ENCODE assay signal across 8 cellular contexts in the genomic region with DNA sequence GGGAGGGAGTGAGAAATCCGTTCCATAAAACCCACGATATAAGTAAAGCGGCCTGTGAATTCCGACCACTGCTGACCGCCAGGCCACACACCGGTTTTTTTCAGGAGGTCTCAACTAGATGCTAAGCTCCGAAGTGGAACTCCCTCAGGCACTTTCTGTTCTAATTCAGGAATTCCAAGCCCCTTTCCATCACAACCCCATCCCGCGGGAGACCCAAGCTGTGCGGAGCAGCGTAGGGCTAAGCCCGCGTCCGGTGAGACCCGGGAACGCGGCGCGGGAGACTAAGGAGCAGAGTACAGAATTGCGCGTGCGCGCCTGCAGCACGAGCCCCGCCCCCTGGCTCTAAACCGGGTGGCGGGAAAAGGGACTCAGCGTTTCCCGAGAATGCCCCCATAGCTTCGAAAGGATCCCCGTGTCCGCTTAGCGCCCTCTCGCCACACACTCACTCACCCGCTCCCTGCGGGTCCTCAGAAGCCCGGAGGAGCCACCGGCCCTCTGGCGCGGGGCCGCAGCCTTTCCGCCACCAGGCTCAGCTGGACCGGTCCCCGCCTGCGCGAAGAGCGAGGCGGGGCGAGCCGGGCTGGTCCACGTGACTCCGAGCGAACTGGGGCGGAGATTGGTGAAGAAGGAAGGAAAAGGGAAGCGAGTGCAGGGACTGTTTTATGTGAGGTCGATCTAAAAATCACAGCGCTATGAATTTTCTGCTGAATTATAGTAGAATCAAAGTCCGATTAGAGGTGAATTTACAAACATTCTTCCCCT. TPM values are rescaled to one million over a fixed set of nuclear protein-coding genes. Genes with fewer than 3 reads are reported as not detected.
DNase-seq lines count a peak whose midpoint lies in the region; ATAC-seq, FAIRE-seq and TF ChIP-seq lines count a peak whose summit lies in the region.

Gene TIMELESS (minus strand): TSS at position 567 of the 762 bp plus-strand sequence. CDS start 15,256 bp downstream, outside the sequence.

- no peaks in the 10 kb centered on the region for H3K79me2 ChIP-seq in keratinocyte (ENCODE audit: control insufficient read depth, insufficient read depth, low read length)

- peaks cover 4% of the 10 kb centered on the region for H3K4me1 ChIP-seq in keratinocyte (ENCODE audit: control insufficient read depth, extremely low read depth, insufficient read depth, low read length)

- no peaks in the 10 kb centered on the region for H3K36me3 ChIP-seq in keratinocyte (ENCODE audit: control insufficient read depth in 2 of 2, extremely low read depth in 1 of 2, insufficient read depth in 2 of 2, low read length in 2 of 2)

- no peaks in the 10 kb centered on the region for H4K20me1 ChIP-seq in keratinocyte (ENCODE audit: control insufficient read depth, extremely low read depth, insufficient read depth, low read length)

- no peaks in the 10 kb centered on the region for H3K27me3 ChIP-seq in keratinocyte (ENCODE audit: control insufficient read depth, extremely low read depth, insufficient read depth, low read length)

- no peak for TF ChIP-seq CTCF in AG09309 (IDR thresholded peaks at IDR 0.05; ENCODE audit: control insufficient read depth, insufficient read depth, low read depth, low read length, missing control alignments)
- no peak for TF ChIP-seq CTCF in keratinocyte (optimal IDR thresholded peaks at IDR 0.05 in 1 of 3, IDR thresholded peaks at IDR 0.05 in 1 of 3, conservative IDR thresholded peaks at IDR 0.05 in 1 of 3; ENCODE audit: extremely low read depth in 1 of 3, insufficient read depth in 2 of 3, low read length in 3 of 3)

- ATAC-seq in GM19023 (IDR thresholded peaks at IDR 0.05; ENCODE audit: unreplicated experiment) = peak; percentile 97
- peak; percentile 93 for ATAC-seq in HG03280 (IDR thresholded peaks at IDR 0.05; ENCODE audit: unreplicated experiment)

- peak within 1 kb of the TSS; percentile 86 for H2AFZ ChIP-seq in keratinocyte (ENCODE audit: control insufficient read depth, low read length)

- peak within 1 kb of the TSS; percentile 88 for H3K4me2 ChIP-seq in keratinocyte (ENCODE audit: control insufficient read depth, extremely low read depth, insufficient read depth, low read depth, low read length)

- H3K9ac ChIP-seq in keratinocyte (ENCODE audit: control insufficient read depth, extremely low read depth, insufficient read depth, low read length) = peak within 1 kb of the TSS; percentile 74

- no peak for DNase-seq in AG09309 (ENCODE audit: low read depth)
- peak; percentile 74 to 90 for DNase-seq in NCI-H446 (lab: John Stamatoyannopoulos, UW)
- DNase-seq in activated CD4-positive, CD25-positive, alpha-beta regulatory T cell treated with anti-CD3 and anti-CD28 coated beads, Interleukin-2, amount 50 U/mL, for 72 hours = peak; percentile 90
- DNase-seq in cerebellum (ENCODE audit: low spot score) = peak; percentile 96
- DNase-seq in keratinocyte (ENCODE audit: low read depth, low spot score) = no peak
- peak; percentile 71 to 73 for DNase-seq in stimulated activated CD4-positive, alpha-beta T cell treated with anti-CD3 and anti-CD28 coated beads, Interleukin-15, amount 100 ng/mL, for 1 hour (ENCODE audit: low read depth in 1 of 2, low spot score in 1 of 2)

- FAIRE-seq in keratinocyte (lab: Jason Lieb, UNC) = no peak

- peak within 1 kb of the TSS; percentile 89 for H3K4me3 ChIP-seq in AG09309 (ENCODE audit: control insufficient read depth, low read depth, low read length)
- H3K4me3 ChIP-seq in keratinocyte (ENCODE audit: control insufficient read depth in 2 of 3, extremely low read depth in 1 of 3, insufficient read depth in 2 of 3, low read depth in 1 of 3, low read length in 3 of 3) = peak within 1 kb of the TSS; percentile 72 to 88 (median 82)

- H3K27ac ChIP-seq in keratinocyte (ENCODE audit: control insufficient read depth, insufficient read depth, low read length) = peak within 1 kb of the TSS; percentile 70

- dilution Hi-C loops in keratinocyte (cut with MboI; ENCODE audit: extremely low pct_ligation_motif_present, low sequenced_read_pairs) = no loop called here

- no peaks in the 10 kb centered on the region for H3K9me3 ChIP-seq in keratinocyte (ENCODE audit: control insufficient read depth, low read depth, low read length)

- no peaks in the 10 kb centered on the region for H3K9me1 ChIP-seq in keratinocyte (ENCODE audit: control insufficient read depth, extremely low read depth, insufficient read depth, low read length)

RNA-seq across cellular contexts. Expression of gene TIMELESS, which starts in this region (rescaled TPM):
- total RNA-seq in cerebellum = 8.5 TPM
- polyA plus RNA-seq in keratinocyte = 1.4 to 3.5 TPM (median 2.6 TPM) in 3 replicates
- polyA plus RNA-seq in keratinocyte (2011; ENCODE audit: low read depth) = 4.1 TPM
- polyA plus RNA-seq in keratinocyte (2011; cell fraction: cytosol; rRNA removed) = 1.9 and 2.3 TPM in 2 replicates
- polyA plus RNA-seq in keratinocyte (2011; cell fraction: nucleus; rRNA removed) = 7.8 and 9.1 TPM in 2 replicates
- polyA plus RNA-seq in keratinocyte (2012; ENCODE audit: low replicate concordance) = 2.3 and 11.3 TPM in 2 replicates
- 1.9 to 9.9 TPM (median 3.5 TPM) in 3 replicates for polyA minus RNA-seq in keratinocyte
- polyA minus RNA-seq in keratinocyte (2011; cell fraction: cytosol; rRNA and poly(A)+ RNA removed) = 2.7 TPM
- polyA minus RNA-seq in keratinocyte (2011; cell fraction: nucleus; rRNA and poly(A)+ RNA removed) = 1.1 and 2.6 TPM in 2 replicates

Comparison
In these comparisons a context has a peak if more than half of its experiments do, and no peak if none do; other contexts are left out.
1. DNase-seq: peak in NCI-H446 (2 of 2), activated CD4-positive, CD25-positive, alpha-beta regulatory T cell treated with anti-CD3 and anti-CD28 coated beads, Interleukin-2, amount 50 U/mL, for 72 hours (single experiment), cerebellum (single experiment) and stimulated activated CD4-positive, alpha-beta T cell treated with anti-CD3 and anti-CD28 coated beads, Interleukin-15, amount 100 ng/mL, for 1 hour (2 of 2); none in AG09309 (single experiment) and keratinocyte (single experiment).